10 cellular contexts compared by ENCODE assay signal in the genomic region with DNA sequence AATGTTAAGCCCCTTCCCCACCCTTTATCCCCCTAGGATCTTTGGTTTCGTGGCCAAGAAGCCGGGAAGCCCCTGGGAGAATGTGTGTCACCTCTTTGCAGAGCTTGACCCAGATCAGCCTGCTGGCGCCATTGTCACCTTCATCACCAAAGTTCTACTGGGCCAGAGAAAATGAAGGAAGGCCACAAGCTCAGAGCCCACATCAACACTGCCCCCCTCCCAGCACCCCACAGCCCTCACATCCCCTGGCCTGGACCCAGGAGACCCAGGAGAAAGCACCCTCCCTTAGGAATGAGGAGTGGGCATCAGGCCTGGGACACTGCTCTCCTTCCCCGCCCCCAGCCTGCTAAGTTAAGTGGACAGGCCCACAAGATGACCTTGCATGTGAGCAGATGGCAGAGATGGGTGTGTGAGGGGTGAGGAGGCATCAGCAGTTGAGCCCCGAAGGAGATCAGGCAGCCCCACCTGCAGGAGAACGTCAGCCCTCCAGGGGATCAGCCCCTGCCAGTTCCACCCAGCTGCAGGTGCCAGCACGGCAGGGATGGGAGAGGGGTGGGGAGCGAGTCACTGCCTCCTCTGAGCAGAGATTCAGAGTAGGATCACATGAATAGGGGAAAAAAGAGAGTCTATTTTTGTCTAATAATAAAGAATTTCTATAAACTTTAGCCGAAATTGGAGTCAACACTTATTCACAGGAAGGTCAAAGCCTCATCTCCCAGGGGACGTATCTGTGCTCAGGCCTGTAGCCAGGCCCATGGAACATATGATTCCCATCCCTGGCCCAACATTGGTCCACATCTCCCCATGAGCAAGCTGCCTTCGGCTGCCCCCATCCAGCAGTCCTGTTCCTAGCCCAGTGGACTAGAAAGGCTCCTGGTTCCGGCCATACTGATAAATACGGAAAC. TPM values are rescaled to one million over a fixed set of nuclear protein-coding genes. Genes with fewer than 3 reads are reported as not detected.
A peak's percentile ranks its signal among the peaks of the same experiment; 100 is the strongest.
DNase-seq lines count a peak whose midpoint lies in the region; ATAC-seq, FAIRE-seq and TF ChIP-seq lines count a peak whose summit lies in the region.
"Had no signal": no experiment of that assay in that cellular context is flagged by ENCODE, and none has a peak within 500 bp of the region (broad histone marks: within the 10 kb centered on the region; RNA-seq: fewer than 3 reads in every experiment).

No MANE protein-coding gene starts in this region.

- H3K27ac ChIP-seq in pancreas (peak overlapping the region in 1 of 4 donors; percentile 1), OCI-LY7 (ENCODE audit: low read depth, low read length, poor library complexity, severe bottlenecking) (no peak overlapping the region)

- H2AFZ ChIP-seq in OCI-LY7 (ENCODE audit: low read length): no peak overlapping the region

- no peak for FAIRE-seq in pancreas (lab: Jason Lieb, UNC)
- FAIRE-seq: colon had no signal

- H3K9me3 ChIP-seq in pancreas (no peaks in the 10 kb centered on the region), OCI-LY7 (ENCODE audit: low read length) (no peaks in the 10 kb centered on the region)

- no peak for TF ChIP-seq CTCF in AG09309 (IDR thresholded peaks at IDR 0.05; ENCODE audit: control insufficient read depth, insufficient read depth, low read depth, low read length, missing control alignments)
- no peak for TF ChIP-seq CTCF in pancreas (IDR thresholded peaks at IDR 0.05)
- TF ChIP-seq CTCF in activated CD8-positive, alpha-beta T cell treated with anti-CD3 and anti-CD28 coated beads for 36 hours (IDR thresholded peaks at IDR 0.05): no peak
- TF ChIP-seq CTCF in OCI-LY7 (conservative IDR thresholded peaks at IDR 0.05; ENCODE audit: low read length): no peak

- no TSS peak for BruUV-seq in OCI-LY7 (replicated peaks; lab: Mats Ljungman, UMichigan)

- H4K20me1 ChIP-seq in OCI-LY7 (ENCODE audit: insufficient read depth, low read length): no peaks in the 10 kb centered on the region

- no peak overlapping the region for H3K4me2 ChIP-seq in OCI-LY7 (ENCODE audit: low read length)

- H3K27me3 Mint-ChIP-seq in activated CD8-positive, alpha-beta T cell treated with anti-CD3 and anti-CD28 coated beads for 36 hours: no peaks in the 10 kb centered on the region
- no peaks in the 10 kb centered on the region for H3K27me3 Mint-ChIP-seq in activated T-helper 2 cell treated with anti-CD3 and anti-CD28 coated beads, Interferon-gamma antibody, Interleukin-2, Interleukin-4, amounts not matched to agents 10 μg/mL and 5 μg/mL and 100 μg/mL, durations not matched to agents 14 hours and 24 hours and 36 hours (ENCODE audit: low read depth)

- peaks cover 16% of the 10 kb centered on the region for H3K36me3 Mint-ChIP-seq in activated CD8-positive, alpha-beta T cell treated with anti-CD3 and anti-CD28 coated beads for 36 hours (ENCODE audit: low read depth)
- H3K36me3 Mint-ChIP-seq in activated T-helper 2 cell treated with anti-CD3 and anti-CD28 coated beads, Interferon-gamma antibody, Interleukin-2, Interleukin-4, amounts not matched to agents 10 μg/mL and 5 μg/mL and 100 μg/mL, durations not matched to agents 14 hours and 24 hours and 36 hours (ENCODE audit: low read depth): peaks cover 31% of the 10 kb centered on the region

- H3K36me3 ChIP-seq in pancreas (peaks cover 0 to 17% (median 14%) of the 10 kb centered on the region in 3 donors), OCI-LY7 (ENCODE audit: insufficient read depth, low read length) (peaks cover 17% of the 10 kb centered on the region; the same call in 1 of the 2 replicates)

- no peaks in the 10 kb centered on the region for H3K9me3 Mint-ChIP-seq in activated CD8-positive, alpha-beta T cell treated with anti-CD3 and anti-CD28 coated beads for 36 hours
- H3K9me3 Mint-ChIP-seq in activated T-helper 2 cell treated with anti-CD3 and anti-CD28 coated beads, Interferon-gamma antibody, Interleukin-2, Interleukin-4, amounts not matched to agents 10 μg/mL and 5 μg/mL and 100 μg/mL, durations not matched to agents 14 hours and 24 hours and 36 hours: no peaks in the 10 kb centered on the region

- no peak overlapping the region for H3K4me3 Mint-ChIP-seq in activated CD8-positive, alpha-beta T cell treated with anti-CD3 and anti-CD28 coated beads for 36 hours
- no peak overlapping the region for H3K4me3 Mint-ChIP-seq in activated T-helper 2 cell treated with anti-CD3 and anti-CD28 coated beads, Interferon-gamma antibody, Interleukin-2, Interleukin-4, amounts not matched to agents 10 μg/mL and 5 μg/mL and 100 μg/mL, durations not matched to agents 14 hours and 24 hours and 36 hours (ENCODE audit: low read depth)

- no peaks in the 10 kb centered on the region for H3K9me2 ChIP-seq in OCI-LY7 (ENCODE audit: insufficient read depth, low read length)

- POLR2A ChIA-PET in activated CD8-positive, alpha-beta T cell treated with anti-CD3 and anti-CD28 coated beads for 36 hours (lab: Charles Lee): interaction anchor here (0.8 to 5.6 kb wide), 5 partner anchors 9 to 39 kb away, joined by 3 to 37 read pairs (median 4); a partner anchor contains a TSS
- POLR2A ChIA-PET in OCI-LY7 (lab: Charles Lee): interaction anchor here (0.6 to 2.9 kb wide), 3 partner anchors 16 to 127 kb away, joined by 3 to 12 read pairs (median 3); a partner anchor contains a TSS

- no peaks in the 10 kb centered on the region for H3K79me2 ChIP-seq in OCI-LY7 (ENCODE audit: insufficient read depth, low read depth, low read length)

- no peak overlapping the region for H3K27ac Mint-ChIP-seq in activated CD8-positive, alpha-beta T cell treated with anti-CD3 and anti-CD28 coated beads for 36 hours
- H3K27ac Mint-ChIP-seq in activated T-helper 2 cell treated with anti-CD3 and anti-CD28 coated beads, Interferon-gamma antibody, Interleukin-2, Interleukin-4, amounts not matched to agents 10 μg/mL and 5 μg/mL and 100 μg/mL, durations not matched to agents 14 hours and 24 hours and 36 hours: no peak overlapping the region

- peaks cover 11% of the 10 kb centered on the region for H3K4me1 Mint-ChIP-seq in activated CD8-positive, alpha-beta T cell treated with anti-CD3 and anti-CD28 coated beads for 36 hours (ENCODE audit: low read depth)
- H3K4me1 Mint-ChIP-seq in activated T-helper 2 cell treated with anti-CD3 and anti-CD28 coated beads, Interferon-gamma antibody, Interleukin-2, Interleukin-4, amounts not matched to agents 10 μg/mL and 5 μg/mL and 100 μg/mL, durations not matched to agents 14 hours and 24 hours and 36 hours (ENCODE audit: low read depth): peaks cover 3% of the 10 kb centered on the region

- CTCF ChIA-PET in activated CD8-positive, alpha-beta T cell treated with anti-CD3 and anti-CD28 coated beads for 36 hours (lab: Charles Lee): interaction anchor here (0.7 to 12.1 kb wide), 6 partner anchors 9 to 136 kb away, joined by 3 to 553 read pairs (median 28); a partner anchor contains a TSS
- CTCF ChIA-PET in OCI-LY7 (lab: Charles Lee; ENCODE audit: unreplicated experiment): interaction anchor here (0.6 kb wide), 2 partner anchors 19 to 130 kb away, joined by 3 to 4 read pairs; no protein-coding TSS in a partner anchor

- intact Hi-C loops in pancreas (cut with DNase I) (loop anchor here in 2 of 3 donors (5.0 to 10.0 kb wide), 2 partner anchors 33 to 131 kb away; a partner anchor contains a TSS), OCI-LY7 (cut with micrococcal nuclease; ENCODE audit: unreplicated experiment) (no loop called here)
- intact Hi-C loops in activated CD8-positive, alpha-beta T cell treated with anti-CD3 and anti-CD28 coated beads for 36 hours (cut with micrococcal nuclease): no loop called here
- intact Hi-C loops in activated T-helper 2 cell treated with anti-CD3 and anti-CD28 coated beads, Interferon-gamma antibody, Interleukin-2, Interleukin-4, amounts not matched to agents 10 μg/mL and 5 μg/mL and 100 μg/mL, durations not matched to agents 14 hours and 24 hours and 36 hours (cut with micrococcal nuclease): no loop called here

- ATAC-seq in pancreas: no peak
- ATAC-seq in activated CD8-positive, alpha-beta T cell treated with anti-CD3 and anti-CD28 coated beads for 36 hours: no peak

- H3K4me3 ChIP-seq in AG09309 (ENCODE audit: control insufficient read depth, low read depth, low read length) (no peak overlapping the region), pancreas (no peak overlapping the region), OCI-LY7 (ENCODE audit: low read depth, low read length, poor library complexity, severe bottlenecking) (no peak overlapping the region)

- 71 to 76% methylated on average over 13 of the region's 13 CpGs for WGBS in pancreas, 2 donors

- DNase-seq in AG09309 (ENCODE audit: low read depth) (peak; percentile 67), NCI-H345 (lab: John Stamatoyannopoulos, UW) (peak; percentile 62), fibroblast of peridontal ligament (ENCODE audit: extremely low read depth) (peak; percentile 94), pancreas (peak in 4 of 6 donors; percentile 22 to 70 (median 36)), OCI-LY7 (ENCODE audit: low spot score) (no peak), MV-4-11 (lab: John Stamatoyannopoulos, UW) (no peak)
- DNase-seq in activated CD8-positive, alpha-beta T cell treated with anti-CD3 and anti-CD28 coated beads for 36 hours: no peak
- no peak for DNase-seq in activated T-helper 2 cell treated with anti-CD3 and anti-CD28 coated beads, Interferon-gamma antibody, Interleukin-2, Interleukin-4, amounts not matched to agents 10 μg/mL and 5 μg/mL and 100 μg/mL, durations not matched to agents 14 hours and 24 hours and 36 hours (ENCODE audit: low spot score)
- DNase-seq: NCI-H748 treated with DMSO at 0.1 percent for 48 hours had no signal

- H3K27me3 ChIP-seq in pancreas: no peaks in the 10 kb centered on the region

- H3K4me1 ChIP-seq in pancreas (peaks cover 18 to 22% (median 22%) of the 10 kb centered on the region in 3 donors), OCI-LY7 (ENCODE audit: insufficient read depth, low read length, poor library complexity, severe bottlenecking) (no peaks in the 10 kb centered on the region)

RNA-seq across cellular contexts. Expression of a gene that starts 14.1 kb away (rescaled TPM):
- total RNA-seq in pancreas: 10 to 100 TPM; 22.7 to 52.6 (median 28.2) TPM
- polyA plus RNA-seq in pancreas: 100 to 1,000 TPM; 135 to 183 TPM
- 1 to 10 TPM; 1.1 to 1.6 TPM for total RNA-seq in activated CD8-positive, alpha-beta T cell treated with anti-CD3 and anti-CD28 coated beads for 36 hours
- 0.25 TPM in 1 of 2 replicates, not detected in the other for total RNA-seq in OCI-LY7 (2014; rRNA removed; shearing (Covaris generic))
- 1.3 and 1.6 TPM in 2 replicates for total RNA-seq in OCI-LY7 (2022)
- 2.1 and 4.7 TPM in 2 replicates for total RNA-seq in activated T-helper 2 cell treated with anti-CD3 and anti-CD28 coated beads, Interferon-gamma antibody, Interleukin-2, Interleukin-4, amounts not matched to agents 10 μg/mL and 5 μg/mL and 100 μg/mL, durations not matched to agents 14 hours and 24 hours and 36 hours

RNA-seq across cellular contexts. Expression of a gene that starts 15.2 kb away (rescaled TPM):
- total RNA-seq in pancreas: 10 to 100 TPM; 37.1 to 47.2 (median 40.1) TPM
- polyA plus RNA-seq in pancreas: 10 to 100 TPM; 25.7 to 36.1 TPM
- total RNA-seq in activated CD8-positive, alpha-beta T cell treated with anti-CD3 and anti-CD28 coated beads for 36 hours: 10 to 100 TPM; 24.8 to 25.0 TPM
- 7.3 and 10.9 TPM in 2 replicates for total RNA-seq in OCI-LY7 (2014; rRNA removed; shearing (Covaris generic))
- total RNA-seq in OCI-LY7 (2022): 17.2 and 20.5 TPM in 2 replicates
- total RNA-seq in activated T-helper 2 cell treated with anti-CD3 and anti-CD28 coated beads, Interferon-gamma antibody, Interleukin-2, Interleukin-4, amounts not matched to agents 10 μg/mL and 5 μg/mL and 100 μg/mL, durations not matched to agents 14 hours and 24 hours and 36 hours: 35.1 and 36.2 TPM in 2 replicates

RNA-seq across cellular contexts. Expression of a gene that starts 33.5 kb away (rescaled TPM):
- total RNA-seq in pancreas (10 to 100 TPM in 3 of 6 donors, 1 to 10 TPM in 3; 2.2 to 21.8 (median 9.2) TPM), OCI-LY7 (2022) (1.2 and 2.9 TPM in 2 replicates)
- polyA plus RNA-seq in pancreas: 10 to 100 TPM; 24.5 to 32.8 TPM
- 1 to 10 TPM; 2.0 to 2.3 TPM for total RNA-seq in activated CD8-positive, alpha-beta T cell treated with anti-CD3 and anti-CD28 coated beads for 36 hours
- not detected in 2 replicates for total RNA-seq in OCI-LY7 (2014; rRNA removed; shearing (Covaris generic))
- 0.46 TPM in 1 of 2 replicates, not detected in the other for total RNA-seq in activated T-helper 2 cell treated with anti-CD3 and anti-CD28 coated beads, Interferon-gamma antibody, Interleukin-2, Interleukin-4, amounts not matched to agents 10 μg/mL and 5 μg/mL and 100 μg/mL, durations not matched to agents 14 hours and 24 hours and 36 hours

RNA-seq across cellular contexts. Expression of a gene that starts 39.3 kb away (rescaled TPM):
- total RNA-seq in pancreas (under 1 TPM in 2 of 6 donors, not detected in 4; 0.09 to 0.18 TPM), OCI-LY7 (2022) (1.2 and 1.8 TPM in 2 replicates)
- under 1 TPM; 0.15 to 0.54 TPM for polyA plus RNA-seq in pancreas
- 1 to 10 TPM; 5.3 to 6.7 TPM for total RNA-seq in activated CD8-positive, alpha-beta T cell treated with anti-CD3 and anti-CD28 coated beads for 36 hours
- total RNA-seq in OCI-LY7 (2014; rRNA removed; shearing (Covaris generic)): 0.06 and 0.08 TPM in 2 replicates
- total RNA-seq in activated T-helper 2 cell treated with anti-CD3 and anti-CD28 coated beads, Interferon-gamma antibody, Interleukin-2, Interleukin-4, amounts not matched to agents 10 μg/mL and 5 μg/mL and 100 μg/mL, durations not matched to agents 14 hours and 24 hours and 36 hours: not detected in 2 replicates

RNA-seq across cellular contexts. Expression of a gene that starts 57.7 kb away (rescaled TPM):
- total RNA-seq in pancreas (100 to 1,000 TPM; 343 to 522 (median 446) TPM), OCI-LY7 (2022) (745 and 898 TPM in 2 replicates)
- polyA plus RNA-seq in pancreas: 10 to 100 TPM; 72.8 to 88.6 TPM
- 100 to 1,000 TPM; 789 to 814 TPM for total RNA-seq in activated CD8-positive, alpha-beta T cell treated with anti-CD3 and anti-CD28 coated beads for 36 hours
- 645 and 872 TPM in 2 replicates for total RNA-seq in OCI-LY7 (2014; rRNA removed; shearing (Covaris generic))
- total RNA-seq in activated T-helper 2 cell treated with anti-CD3 and anti-CD28 coated beads, Interferon-gamma antibody, Interleukin-2, Interleukin-4, amounts not matched to agents 10 μg/mL and 5 μg/mL and 100 μg/mL, durations not matched to agents 14 hours and 24 hours and 36 hours: 474 and 503 TPM in 2 replicates

Comparison
In these comparisons a context has a peak if more than half of its experiments do, and no peak if none do; other contexts are left out.
1. DNase-seq: peak in AG09309 (single experiment), NCI-H345 (single experiment), fibroblast of peridontal ligament (single experiment) and pancreas (4 of 6); none in activated CD8-positive, alpha-beta T cell treated with anti-CD3 and anti-CD28 coated beads for 36 hours (single experiment), OCI-LY7 (single experiment), activated T-helper 2 cell treated with anti-CD3 and anti-CD28 coated beads, Interferon-gamma antibody, Interleukin-2, Interleukin-4, amounts not matched to agents 10 μg/mL and 5 μg/mL and 100 μg/mL, durations not matched to agents 14 hours and 24 hours and 36 hours (single experiment) and MV-4-11 (single experiment).
2. intact Hi-C loops: an anchor here in pancreas (5.0 to 10.0 kb wide); none called in activated CD8-positive, alpha-beta T cell treated with anti-CD3 and anti-CD28 coated beads for 36 hours, OCI-LY7 and activated T-helper 2 cell treated with anti-CD3 and anti-CD28 coated beads, Interferon-gamma antibody, Interleukin-2, Interleukin-4, amounts not matched to agents 10 μg/mL and 5 μg/mL and 100 μg/mL, durations not matched to agents 14 hours and 24 hours and 36 hours.